Comparison of ENCODE assay signal across 8 cellular contexts in the genomic region with DNA sequence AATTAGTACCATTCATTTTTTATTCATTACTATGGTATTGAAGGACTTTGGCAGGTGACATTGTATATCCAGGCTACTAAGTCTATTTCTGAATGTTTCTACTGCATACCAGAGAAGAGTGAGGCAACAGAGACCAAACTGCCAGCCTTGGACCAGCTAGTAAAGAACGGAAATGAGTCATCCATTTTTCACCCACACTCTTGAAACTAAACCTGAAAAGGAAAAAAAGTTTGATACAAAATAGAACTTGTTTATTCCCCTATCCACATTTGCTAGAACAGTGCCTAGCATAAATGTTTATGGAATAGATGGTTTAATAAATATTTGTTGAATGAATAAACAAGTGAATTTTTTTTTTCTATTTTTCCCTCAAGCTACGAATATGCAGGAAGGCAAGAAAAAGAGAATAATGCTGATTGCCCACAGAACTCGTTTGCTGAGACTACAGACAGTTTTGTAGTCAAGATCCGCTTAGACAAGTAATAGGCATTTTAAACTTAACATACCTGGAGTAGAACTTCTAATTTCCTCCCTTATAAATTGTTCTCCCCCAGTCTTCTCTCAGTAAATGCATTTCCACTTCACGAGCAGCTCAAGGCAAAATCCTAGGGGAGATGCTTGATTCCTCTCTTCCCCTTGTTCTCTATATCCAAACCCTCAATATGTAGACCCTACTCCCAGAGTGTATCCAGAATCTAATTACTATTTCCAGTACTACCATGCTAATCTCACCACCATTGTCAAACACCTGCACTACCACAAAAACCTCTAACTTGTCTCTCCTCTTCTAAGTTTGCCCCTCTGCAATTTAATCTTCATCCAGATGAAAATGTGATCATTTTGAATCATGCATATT.
DNase-seq lines count a peak whose midpoint lies in the region; ATAC-seq and TF ChIP-seq lines count a peak whose summit lies in the region.

No MANE protein-coding gene starts in this region.

- no peaks in the 10 kb centered on the region for H3K9me3 ChIP-seq in SK-N-MC (ENCODE audit: low read depth, low read length)
- H3K9me3 ChIP-seq in mesodermal cell (ENCODE audit: control insufficient read depth, low read length), result no peaks in the 10 kb centered on the region

- ATAC-seq in GM19035 (IDR thresholded peaks at IDR 0.05; ENCODE audit: unreplicated experiment), result peak; percentile 69
- peak; percentile 79 for ATAC-seq in HG03175 (IDR thresholded peaks at IDR 0.05; ENCODE audit: unreplicated experiment)

- 85 to 100% methylated on average over 1 to 4 of the region's 5 CpGs for WGBS in mesodermal cell (ENCODE audit: insufficient coverage in 2 of 2), 2 experiments

- peak overlapping the region; percentile 39; the same call in 1 of the 2 replicates for H3K27ac ChIP-seq in SK-N-MC
- peak overlapping the region; percentile 87 for H3K27ac ChIP-seq in brain microvascular endothelial cell
- peak overlapping the region; percentile 33 for H3K27ac ChIP-seq in mesodermal cell (ENCODE audit: low read depth, low read length, severe bottlenecking)

- no peak overlapping the region for H3K9ac ChIP-seq in SK-N-MC (ENCODE audit: insufficient read length)

- H3K4me1 ChIP-seq in mesodermal cell (ENCODE audit: control insufficient read depth, insufficient read depth, low read length, poor library complexity, severe bottlenecking), result peaks cover 15% of the 10 kb centered on the region

- in situ Hi-C loops in brain microvascular endothelial cell (cut with HindIII; ENCODE audit: low pct_ligation_motif_present, low sequenced_read_pairs) (no loop called here), G401 (cut with HindIII; ENCODE audit: low sequenced_read_pairs) (no loop called here)

- DNase-seq in AG10803 (ENCODE audit: low read depth), result peak; percentile 88
- DNase-seq in SK-N-MC (ENCODE audit: low read depth, low spot score), result peak; percentile 48
- peak; percentile 84 for DNase-seq in brain microvascular endothelial cell
- no peak for DNase-seq in NCI-H1694 (lab: John Stamatoyannopoulos, UW)
- no peak for DNase-seq in G401 (ENCODE audit: low spot score)

- no peak for TF ChIP-seq CTCF in AG10803 (conservative IDR thresholded peaks at IDR 0.05; ENCODE audit: low read length)
- no peak for TF ChIP-seq CTCF in brain microvascular endothelial cell (IDR thresholded peaks at IDR 0.05; ENCODE audit: low read depth, low read length, missing control alignments)

- no peak overlapping the region for H3K4me3 ChIP-seq in AG10803 (ENCODE audit: low read length)
- peak overlapping the region; percentile 17; the same call in 1 of the 2 replicates for H3K4me3 ChIP-seq in SK-N-MC
- no peak overlapping the region for H3K4me3 ChIP-seq in brain microvascular endothelial cell (ENCODE audit: low read depth, low read length)
- H3K4me3 ChIP-seq in mesodermal cell (ENCODE audit: extremely low read depth, insufficient read depth, low read length, poor library complexity, severe bottlenecking), result no peak overlapping the region

- H3K36me3 ChIP-seq in SK-N-MC (ENCODE audit: insufficient read depth, low read length) (no peaks in the 10 kb centered on the region), brain microvascular endothelial cell (replicated peaks) (no peaks in the 10 kb centered on the region), mesodermal cell (ENCODE audit: control insufficient read depth, insufficient read depth, low read length) (no peaks in the 10 kb centered on the region)

- no peaks in the 10 kb centered on the region for H3K27me3 ChIP-seq in brain microvascular endothelial cell (replicated peaks)

Comparison
In these comparisons a context has a peak if more than half of its experiments do, and no peak if none do; other contexts are left out.
1. DNase-seq: peak in AG10803 (single experiment), SK-N-MC (single experiment) and brain microvascular endothelial cell (single experiment); none in NCI-H1694 (single experiment) and G401 (single experiment).
2. H3K27ac ChIP-seq: peak in every context shown above with its lines; median percentile 87 in brain microvascular endothelial cell; 39 in SK-N-MC; 33 in mesodermal cell.